ENCODE assay signal across 9 cellular contexts in genomic region chr19:48424694-48425219, GRCh38. TPM values are rescaled to one million over a fixed set of nuclear protein-coding genes. Genes with fewer than 3 reads are reported as not detected.
DNase-seq lines count a peak whose midpoint lies in the region; ATAC-seq and TF ChIP-seq lines count a peak whose summit lies in the region.
"Had no signal": no experiment of that assay in that cellular context is flagged by ENCODE, and none has a peak within 500 bp of the region (broad histone marks: within the 10 kb centered on the region; RNA-seq: fewer than 3 reads in every experiment).

No MANE protein-coding gene starts in this region.

- no peaks in the 10 kb centered on the region for H3K79me1 ChIP-seq in H9 (ENCODE audit: insufficient read depth, low read depth, low read length, poor library complexity, severe bottlenecking)

- H4K20me1 ChIP-seq in H9 (ENCODE audit: control insufficient read depth, insufficient read depth, insufficient read length) = no peaks in the 10 kb centered on the region

- H2BK12ac ChIP-seq in H9 (ENCODE audit: insufficient read length, low read depth, low read length) = peak overlapping the region; percentile 82

- H3K79me2 ChIP-seq in H9 (ENCODE audit: insufficient read depth, low read length) = no peaks in the 10 kb centered on the region

- no CpG with 5 or more reads among the region's 8 CpGs for WGBS in H9 (ENCODE audit: extremely low coverage, insufficient read length, low lambda C conversion rate)

- no peak overlapping the region for H4K8ac ChIP-seq in H9 (replicated peaks; ENCODE audit: insufficient read length, low read depth, low read length)

- TF ChIP-seq CTCF in H9 (conservative IDR thresholded peaks at IDR 0.05) = no peak

- H3K4ac ChIP-seq in H9 (ENCODE audit: low read depth, low read length) = no peak overlapping the region

- H3K9me3 ChIP-seq in H9 (ENCODE audit: control insufficient read depth, low read depth, low read length) = no peaks in the 10 kb centered on the region
- H3K9me3 ChIP-seq: upper lobe of left lung had no signal

- peak overlapping the region; percentile 73 for H3K27ac ChIP-seq in H9 (ENCODE audit: insufficient read length, low read depth, low read length)

- H3K27ac Mint-ChIP-seq in H9 = peak overlapping the region; percentile 84 to 99 (median 96); a peak in 6 of 7 replicates

- no peak overlapping the region for H2BK15ac ChIP-seq in H9 (ENCODE audit: low read depth, low read length)

- peak overlapping the region; percentile 95 for H2AK5ac ChIP-seq in H9 (ENCODE audit: insufficient read length, low read length)

- peaks cover 5 to 6% of the 10 kb centered on the region in 2 experiments for H3K4me1 Mint-ChIP-seq in H9

- H3K36me3 Mint-ChIP-seq in H9 (ENCODE audit: insufficient read depth in 1 of 3, low read depth in 3 of 3) = peaks cover 0 to 16% (median 11%) of the 10 kb centered on the region in 3 experiments; a peak in 4 of 7 replicates

- H4K5ac ChIP-seq in H9 (ENCODE audit: insufficient read length, low read depth, low read length) = no peak overlapping the region

- H2BK20ac ChIP-seq in H9 (ENCODE audit: low read depth, low read length, poor library complexity, severe bottlenecking) = no peak overlapping the region

- no peak overlapping the region for H3K23ac ChIP-seq in H9 (ENCODE audit: insufficient read length, low read depth, low read length)

- H3K9me3 Mint-ChIP-seq in H9 = no peaks in the 10 kb centered on the region

- no peaks in the 10 kb centered on the region for H3K27me3 ChIP-seq in H9 (ENCODE audit: insufficient read depth, low read length)
- H3K27me3 ChIP-seq: upper lobe of left lung had no signal

- no peaks in the 10 kb centered on the region for H3K4me1 ChIP-seq in H9 (ENCODE audit: insufficient read depth, low read length)

- peak overlapping the region; percentile 31 for H3K9ac ChIP-seq in H9 (ENCODE audit: extremely low read depth, insufficient read length, low read length)

- ATAC-seq in HG02759 (IDR thresholded peaks at IDR 0.05; ENCODE audit: unreplicated experiment) (no peak), GM18519 (IDR thresholded peaks at IDR 0.05; ENCODE audit: low FRiP score, unreplicated experiment) (no peak), GM18498 (IDR thresholded peaks at IDR 0.05; ENCODE audit: unreplicated experiment) (no peak), GM18909 (IDR thresholded peaks at IDR 0.05; ENCODE audit: poor library complexity, unreplicated experiment) (no peak)

- H3K14ac ChIP-seq in H9 (ENCODE audit: insufficient read depth, low read length) = peak overlapping the region; percentile 84

- H3K4me3 Mint-ChIP-seq in H9 = peak overlapping the region; percentile 22 to 52; a peak in 3 of 5 replicates

- H3K4me2 ChIP-seq in H9 (ENCODE audit: insufficient read depth, insufficient read length, low read length) = no peak overlapping the region

- no peaks in the 10 kb centered on the region for H3K23me2 ChIP-seq in H9 (ENCODE audit: insufficient read length, low read depth, low read length, poor library complexity, severe bottlenecking)

- DNase-seq in AG08396 (ENCODE audit: low spot score) (peak; percentile 59), H9 (peak; percentile 53), SW480 (ENCODE audit: low spot score) (peak; percentile 33), iPS-NIHi7 (ENCODE audit: extremely low spot score) (peak; percentile 75)

- no peak overlapping the region for H2AFZ ChIP-seq in H9 (ENCODE audit: low read length)

- no peak overlapping the region for H3T11ph ChIP-seq in H9 (ENCODE audit: low read length)

- no peak overlapping the region for H2BK120ac ChIP-seq in H9 (ENCODE audit: low read depth, low read length, poor library complexity, severe bottlenecking)

- no peak overlapping the region for H3K56ac ChIP-seq in H9 (ENCODE audit: insufficient read length, low read depth, low read length)

- H2BK5ac ChIP-seq in H9 (ENCODE audit: insufficient read length, low read length) = peak overlapping the region; percentile 72

- no peak overlapping the region for H4K91ac ChIP-seq in H9 (ENCODE audit: insufficient read length, low read depth, low read length)

- H3K18ac ChIP-seq in H9 (ENCODE audit: insufficient read length, low read depth, low read length) = no peak overlapping the region

- no peaks in the 10 kb centered on the region for H3K27me3 Mint-ChIP-seq in H9 (ENCODE audit: low read depth)

RNA-seq across cellular contexts. Expression of gene GRWD1, which starts 21.0 kb away (rescaled TPM):
- total RNA-seq in H9 (2021) = 92.0 and 94.6 TPM in 2 replicates

RNA-seq across cellular contexts. Expression of gene KCNJ14, which starts 30.6 kb away (rescaled TPM):
- 1.1 and 1.2 TPM in 2 replicates for total RNA-seq in H9 (2021)

RNA-seq across cellular contexts. Expression of gene GRIN2D, which starts 31.3 kb away (rescaled TPM):
- 5.9 and 6.2 TPM in 2 replicates for total RNA-seq in H9 (2021)

RNA-seq across cellular contexts. Expression of gene KDELR1, which starts 33.4 kb away (rescaled TPM):
- 195 and 198 TPM in 2 replicates for total RNA-seq in H9 (2021)

RNA-seq across cellular contexts. Expression of gene CYTH2, which starts 44.4 kb away (rescaled TPM):
- total RNA-seq in H9 (2021) = 97.1 and 103 TPM in 2 replicates
